11 cellular contexts compared by ENCODE assay signal in the genomic region with DNA sequence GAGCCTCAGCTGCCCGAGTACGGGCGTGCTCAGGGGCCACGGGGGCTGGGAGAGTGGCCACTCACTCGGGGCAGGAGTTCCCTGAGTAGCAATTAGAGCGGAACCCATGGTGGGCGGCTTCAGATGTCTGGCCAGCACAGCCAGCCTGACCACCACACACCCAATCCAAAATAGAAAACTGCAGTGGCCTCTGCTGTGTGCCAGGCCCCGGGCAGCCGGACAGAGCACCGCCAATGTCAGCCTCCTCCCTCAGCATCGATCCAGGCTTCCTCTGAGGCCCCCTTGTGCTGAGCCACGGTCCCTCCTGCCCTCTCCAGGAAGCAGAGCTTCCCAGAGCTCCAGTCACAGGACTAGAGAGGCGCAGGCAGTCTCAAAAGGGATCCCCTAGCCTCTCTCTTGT. TPM values are rescaled to one million over a fixed set of nuclear protein-coding genes. Genes with fewer than 3 reads are reported as not detected.
DNase-seq lines count a peak whose midpoint lies in the region; ATAC-seq, FAIRE-seq and TF ChIP-seq lines count a peak whose summit lies in the region.
"Had no signal": no experiment of that assay in that cellular context is flagged by ENCODE, and none has a peak within 500 bp of the region (broad histone marks: within the 10 kb centered on the region; RNA-seq: fewer than 3 reads in every experiment).

No MANE protein-coding gene starts in this region.

- H2BK120ac ChIP-seq in H1 (replicated peaks; ENCODE audit: low read depth, low read length): no peak overlapping the region

- H3K4me3 ChIP-seq in H1 (ENCODE audit: extremely low read depth in 1 of 4, insufficient read depth in 2 of 4, low read depth in 3 of 4, low read length in 4 of 4): peak overlapping the region in 1 of 4 experiments; percentile 71; a peak in 1 of 8 replicates
- peak overlapping the region; percentile 61 for H3K4me3 ChIP-seq in lower lobe of right lung
- peak overlapping the region in 2 of 4 donors; percentile 7 to 70 for H3K4me3 ChIP-seq in tibial nerve

- 77% methylated on average over 13 of the region's 13 CpGs; no CpG with 5 or more reads in 1 of the 2 experiments for WGBS in H1 (ENCODE audit: extremely low coverage in 1 of 2, insufficient coverage in 1 of 2, insufficient read length in 1 of 2, insufficient replicate concordance in 2 of 2, low coverage in 1 of 2, low lambda C conversion rate in 2 of 2, missing lambda C conversion rate in 1 of 2), 2 experiments
- 44 to 67% methylated on average over 7 to 9 of the region's 13 CpGs for WGBS in tibial nerve, 2 donors

- TF ChIP-seq CTCF in H1 (IDR thresholded peaks at IDR 0.05; ENCODE audit: control extremely low read depth in 1 of 3, insufficient read depth in 1 of 3, low read depth in 1 of 3, low read length in 3 of 3) (peak in 2 of 3 experiments; percentile 29 to 42; a peak in 2 of 4 replicates), lower lobe of right lung (IDR thresholded peaks at IDR 0.05) (peak; percentile 34), tibial nerve (IDR thresholded peaks at IDR 0.05) (peak in 3 of 5 experiments; percentile 19 to 46 (median 36))

- POLR2A ChIA-PET in H1 (lab: Charles Lee; ENCODE audit: partially characterized antibody): interaction anchor here (1.4 kb wide), 1 partner anchor 8 kb away, joined by 4 read pairs; no protein-coding TSS in a partner anchor

- H2BK5ac ChIP-seq in H1 (ENCODE audit: low read depth, low read length): no peak overlapping the region

- peak; percentile 26 to 55; a peak in 3 of 4 replicates for TF ChIP-seq RAD21 in H1 (IDR thresholded peaks at IDR 0.05 in 1 of 2, conservative IDR thresholded peaks at IDR 0.05 in 1 of 2; ENCODE audit: low read depth in 2 of 2, low read length in 2 of 2)

- H3K14ac ChIP-seq in H1 (ENCODE audit: insufficient read length): no peak overlapping the region

- DNase-seq in DMS 273 (lab: John Stamatoyannopoulos, UW; ENCODE audit: unreplicated experiment): peak; percentile 47
- no peak for DNase-seq in DMS 273 treated with DMSO at 0.1 percent for 48 hours (lab: John Stamatoyannopoulos, UW)
- DNase-seq in H1 (ENCODE audit: low read depth in 1 of 2, low spot score in 2 of 2): no peak
- DNase-seq in lower lobe of right lung: peak; percentile 39
- no peak for DNase-seq in tibial nerve (ENCODE audit: low spot score in 2 of 2)
- DNase-seq in activated effector memory CD4-positive, alpha-beta T cell treated with Interleukin-2 at 50 U/mL for 16 hours: no peak
- DNase-seq in germinal center (ENCODE audit: low spot score): no peak
- no peak for DNase-seq in LoVo (ENCODE audit: low spot score)
- DNase-seq: OCI-M1 had no signal

- CTCF ChIA-PET in H1 (lab: Charles Lee; ENCODE audit: partially characterized antibody): interaction anchor here (0.8 to 3.6 kb wide), 13 partner anchors 10 to 200 kb away, joined by 3 to 16 read pairs (median 7); no protein-coding TSS in a partner anchor

- no peak overlapping the region for H3K56ac ChIP-seq in H1 (replicated peaks; ENCODE audit: insufficient read length, low read depth, low read length)

- H3K79me2 ChIP-seq in H1 (ENCODE audit: control insufficient read depth in 1 of 2, insufficient read depth in 2 of 2, low read length in 2 of 2): no peaks in the 10 kb centered on the region

- peaks cover 0 to 6% of the 10 kb centered on the region in 2 experiments for H4K20me1 ChIP-seq in H1 (replicated peaks in 1 of 2; ENCODE audit: control insufficient read depth in 1 of 2, insufficient read depth in 2 of 2, low read length in 2 of 2)

- no peak overlapping the region for H3K23ac ChIP-seq in H1 (ENCODE audit: insufficient read length)

- H3K4me2 ChIP-seq in H1 (ENCODE audit: insufficient read depth in 1 of 2, low read depth in 2 of 2, low read length in 2 of 2): peak overlapping the region; percentile 89 to 99; a peak in 1 of 4 replicates

- no peak for TF ChIP-seq EP300 in H1 (IDR thresholded peaks at IDR 0.05; ENCODE audit: borderline replicate concordance in 1 of 2, low read depth in 2 of 2, low read length in 2 of 2)
- TF ChIP-seq EP300 in tibial nerve (IDR thresholded peaks at IDR 0.05): no peak

- H3K4me1 ChIP-seq in H1 (replicated peaks in 1 of 4; ENCODE audit: control insufficient read depth in 3 of 4, insufficient read depth in 4 of 4, low read length in 3 of 4) (peaks cover 3 to 15% (median 11%) of the 10 kb centered on the region in 4 experiments), lower lobe of right lung (peaks cover 8% of the 10 kb centered on the region), tibial nerve (peaks cover 0 to 36% (median 14%) of the 10 kb centered on the region in 4 donors)

- no peaks in the 10 kb centered on the region for H3K9me3 ChIP-seq in H1 (ENCODE audit: insufficient read depth in 2 of 2, low read depth in 1 of 2, low read length in 1 of 2)
- H3K9me3 ChIP-seq in lower lobe of right lung: no peaks in the 10 kb centered on the region
- no peaks in the 10 kb centered on the region for H3K9me3 ChIP-seq in tibial nerve
- H3K9me3 ChIP-seq: neutrophil had no signal

- H3K36me3 ChIP-seq in H1 (ENCODE audit: control insufficient read depth in 2 of 4, insufficient read depth in 4 of 4, low read length in 3 of 4): no peaks in the 10 kb centered on the region
- H3K36me3 ChIP-seq in lower lobe of right lung: no peaks in the 10 kb centered on the region
- H3K36me3 ChIP-seq in tibial nerve: no peaks in the 10 kb centered on the region
- H3K36me3 ChIP-seq: neutrophil had no signal

- TF ChIP-seq POLR2A in H1 (IDR thresholded peaks at IDR 0.05; ENCODE audit: control extremely low read depth in 1 of 2, low read depth in 2 of 2, low read length in 2 of 2): no peak
- TF ChIP-seq POLR2A in tibial nerve (IDR thresholded peaks at IDR 0.05): no peak

- intact Hi-C loops in lower lobe of right lung (cut with DNase I): no loop called here

- no peak overlapping the region for H4K5ac ChIP-seq in H1 (ENCODE audit: insufficient read length, low read depth, low read length)

- H2BK12ac ChIP-seq in H1 (ENCODE audit: low read depth, low read length): no peak overlapping the region

- no peak overlapping the region; the same call in 1 of the 2 replicates for H2BK15ac ChIP-seq in H1 (ENCODE audit: low read length)

- peaks cover 23% of the 10 kb centered on the region for H3K23me2 ChIP-seq in H1 (ENCODE audit: low read depth, low read length)

- no peak overlapping the region for H3K9ac ChIP-seq in H1 (replicated peaks in 1 of 4; ENCODE audit: extremely low read depth in 1 of 4, low read depth in 3 of 4, low read length in 3 of 4)

- FAIRE-seq in H1 (lab: Jason Lieb, UNC): no peak

- H3K4ac ChIP-seq in H1 (replicated peaks; ENCODE audit: insufficient read length, low read depth, low read length): no peak overlapping the region

- H4K91ac ChIP-seq in H1 (replicated peaks; ENCODE audit: insufficient read length, low read length): no peak overlapping the region

- H4K8ac ChIP-seq in H1 (ENCODE audit: extremely low read depth, insufficient read depth, low read length): no peak overlapping the region

- H3K79me1 ChIP-seq in H1 (ENCODE audit: low read depth, low read length): no peaks in the 10 kb centered on the region; the same call in 1 of the 2 replicates

- peak in 1 of 2 donors; percentile 8 for ATAC-seq in lower lobe of right lung

- no peak overlapping the region for H2AK5ac ChIP-seq in H1 (ENCODE audit: low read depth, low read length)

- H3K27ac ChIP-seq in H1 (ENCODE audit: low read depth, low read length) (no peak overlapping the region), lower lobe of right lung (no peak overlapping the region), tibial nerve (no peak overlapping the region)
- H3K27ac ChIP-seq: 22Rv1, neutrophil had no signal

- H3K18ac ChIP-seq in H1 (ENCODE audit: extremely low read depth, low read length): no peak overlapping the region

- H3K27me3 ChIP-seq in H1 (replicated peaks in 1 of 4; ENCODE audit: control insufficient read depth in 3 of 4, extremely low read depth in 1 of 4, insufficient read depth in 3 of 4, low read length in 3 of 4) (peaks cover 11 to 49% (median 41%) of the 10 kb centered on the region in 4 experiments), lower lobe of right lung (ENCODE audit: low read depth) (peaks cover 43% of the 10 kb centered on the region), tibial nerve (peaks cover 0 to 8% of the 10 kb centered on the region in 2 donors)

- H2AFZ ChIP-seq in H1 (ENCODE audit: low read length): no peak overlapping the region

- no peak overlapping the region for H2BK20ac ChIP-seq in H1 (ENCODE audit: low read length)

TF ChIP-seq in H1, 55 proteins besides CTCF, POLR2A, EP300 and RAD21:
- TF ChIP-seq MAFK (IDR thresholded peaks at IDR 0.05; ENCODE audit: low read depth, low read length) (no peak), BRCA1 (IDR thresholded peaks at IDR 0.05; ENCODE audit: low read depth, low read length) (no peak), RFX5 (IDR thresholded peaks at IDR 0.05; ENCODE audit: borderline replicate concordance, low read depth, low read length) (no peak), NANOG (IDR thresholded peaks at IDR 0.05; ENCODE audit: insufficient read depth, low read depth, low read length, poor library complexity, severe bottlenecking) (no peak), HDAC2 (IDR thresholded peaks at IDR 0.05; ENCODE audit: borderline replicate concordance in 1 of 2, low read depth in 2 of 2, low read length in 2 of 2) (no peak), CBX8 (IDR thresholded peaks at IDR 0.05; ENCODE audit: borderline replicate concordance, low read depth, low read length) (no peak), EGR1 (IDR thresholded peaks at IDR 0.05; ENCODE audit: borderline replicate concordance, low read depth, low read length) (no peak), ASH2L (IDR thresholded peaks at IDR 0.05; ENCODE audit: low read length) (no peak), PHF8 (conservative IDR thresholded peaks at IDR 0.05; ENCODE audit: low read depth, low read length) (no peak), SAP30 (IDR thresholded peaks at IDR 0.05; ENCODE audit: insufficient read depth, insufficient replicate concordance, low read length) (no peak), BCL11A (IDR thresholded peaks at IDR 0.05; ENCODE audit: low read depth in 2 of 2, low read length in 2 of 2) (no peak), POU5F1 (IDR thresholded peaks at IDR 0.05; ENCODE audit: low read depth, low read length) (no peak), TAF7 (optimal IDR thresholded peaks at IDR 0.05; ENCODE audit: borderline replicate concordance, low read depth, low read length) (no peak)

RNA-seq across cellular contexts. Expression of gene ADAMTS2, which starts 2.7 kb away (rescaled TPM):
- total RNA-seq in H1 (2021; fragmentation: NEBNext Ultra II Directional; extraction: Animal tissue kit (Norgen Biotek cat#: 25700)): 5.2 and 7.3 TPM in 2 replicates
- polyA plus RNA-seq in H1 (2011; rRNA removed): 6.6 and 9.6 TPM in 2 replicates
- polyA plus RNA-seq in H1 (2011; cell fraction: cytosol; rRNA removed): 7.9 TPM
- 14.4 TPM for polyA plus RNA-seq in H1 (2011; cell fraction: nucleus; rRNA removed)
- 2.3 to 4.9 TPM (median 4.4 TPM) in 4 replicates for polyA plus RNA-seq in H1 (2012, experiment 1 of 2)
- 2.0 TPM for polyA plus RNA-seq in H1 (2012, experiment 2 of 2)
- 3.2 TPM for polyA plus RNA-seq in H1 (2013, experiment 1 of 2)
- 3.3 TPM for polyA plus RNA-seq in H1 (2013, experiment 2 of 2)
- polyA minus RNA-seq in H1 (2011; rRNA and poly(A)+ RNA removed): 3.6 and 6.4 TPM in 2 replicates
- 3.4 TPM for polyA minus RNA-seq in H1 (2011; cell fraction: cytosol; rRNA and poly(A)+ RNA removed)
- 7.3 TPM for polyA minus RNA-seq in H1 (2011; cell fraction: nucleus; rRNA and poly(A)+ RNA removed)
- total RNA-seq in lower lobe of right lung (13.0 TPM), tibial nerve (10 to 100 TPM; 23.2 to 58.8 (median 47.2) TPM)

Comparison
In these comparisons a context has a peak if more than half of its experiments do, and no peak if none do; other contexts are left out.
1. DNase-seq: peak in DMS 273 (single experiment) and lower lobe of right lung (single experiment); none in DMS 273 treated with DMSO at 0.1 percent for 48 hours (single experiment), H1 (0 of 2), tibial nerve (0 of 2), activated effector memory CD4-positive, alpha-beta T cell treated with Interleukin-2 at 50 U/mL for 16 hours (single experiment), germinal center (single experiment) and LoVo (single experiment).
2. Peak in every context shown above with its lines, with median percentiles within 50 percentile points of each other: CTCF ChIP-seq.